In the genomic region with DNA sequence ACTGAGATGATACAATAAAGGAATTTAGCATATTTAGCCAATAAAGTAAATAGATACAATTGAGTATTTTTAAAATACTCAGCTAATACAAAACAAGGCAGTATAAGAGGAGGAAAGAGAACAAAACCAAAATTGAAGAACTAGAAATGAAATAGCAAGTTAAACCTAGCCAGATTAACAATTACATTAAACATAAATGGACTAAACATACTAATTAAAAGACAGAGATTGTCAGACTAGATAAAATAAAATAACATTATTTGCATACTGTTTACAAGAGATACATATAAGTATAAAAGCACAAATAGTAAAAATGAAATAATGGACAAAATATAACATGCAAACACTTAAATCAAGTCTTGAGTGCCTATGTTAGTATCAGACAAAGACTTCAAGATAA, we compare ENCODE assay signal across 7 cellular contexts.
"Had no signal": no experiment of that assay in that cellular context is flagged by ENCODE, and none has a peak within 500 bp of the region (broad histone marks: within the 10 kb centered on the region; RNA-seq: fewer than 3 reads in every experiment).

No MANE protein-coding gene starts in this region.

- ATAC-seq: HepG2 had no signal

- H3K4me2 ChIP-seq: KMS-11 had no signal

- DNase-seq: IMR-90, KBM-7, KG1 had no signal

- H3K9ac ChIP-seq: KMS-11 had no signal

- FAIRE-seq: HepG2, HTR-8/SVneo had no signal

- H3K27ac ChIP-seq: HL-60, KMS-11 had no signal
